In the genomic region with DNA sequence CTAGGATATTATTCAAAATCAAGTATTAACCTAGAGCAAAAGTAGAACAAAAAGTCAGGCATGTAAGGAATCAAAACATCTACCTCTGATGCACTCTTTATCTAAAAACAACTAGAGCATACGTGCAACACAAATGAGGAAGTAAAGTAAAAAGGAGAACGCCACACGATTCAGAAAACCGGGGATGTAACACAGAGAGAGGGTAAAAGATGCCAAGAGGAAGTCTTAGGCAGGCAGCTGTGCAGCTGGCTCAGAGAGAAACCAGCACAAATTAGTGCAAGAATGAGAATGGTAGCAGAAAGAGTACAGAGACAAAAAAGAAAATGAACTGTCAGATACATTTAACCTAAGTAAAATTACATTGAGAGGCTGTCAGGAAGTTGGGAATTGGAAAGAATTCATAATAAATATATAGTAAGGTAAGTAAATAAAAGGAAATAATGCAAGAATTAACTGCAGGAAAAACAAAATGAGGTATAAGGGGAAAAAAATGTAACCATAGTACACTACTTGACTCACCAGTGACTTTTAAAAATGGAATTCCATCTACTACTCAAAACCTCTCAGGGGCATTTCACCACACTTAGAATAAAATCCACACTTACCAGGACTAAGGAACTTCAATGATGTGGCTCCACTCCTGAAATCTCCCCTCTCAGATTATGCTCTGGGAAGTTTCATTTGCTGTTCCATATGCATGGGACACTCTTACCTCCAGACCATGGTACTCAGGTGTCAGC, we compare ENCODE assay signal across 1 cellular context.
TF ChIP-seq lines count a peak whose summit lies in the region.

No MANE protein-coding gene starts in this region.

TF ChIP-seq in GM12878, 131 proteins besides CTCF, POLR2A, EP300 and RAD21 (continued from another document):
- TF ChIP-seq, protein P1, sequence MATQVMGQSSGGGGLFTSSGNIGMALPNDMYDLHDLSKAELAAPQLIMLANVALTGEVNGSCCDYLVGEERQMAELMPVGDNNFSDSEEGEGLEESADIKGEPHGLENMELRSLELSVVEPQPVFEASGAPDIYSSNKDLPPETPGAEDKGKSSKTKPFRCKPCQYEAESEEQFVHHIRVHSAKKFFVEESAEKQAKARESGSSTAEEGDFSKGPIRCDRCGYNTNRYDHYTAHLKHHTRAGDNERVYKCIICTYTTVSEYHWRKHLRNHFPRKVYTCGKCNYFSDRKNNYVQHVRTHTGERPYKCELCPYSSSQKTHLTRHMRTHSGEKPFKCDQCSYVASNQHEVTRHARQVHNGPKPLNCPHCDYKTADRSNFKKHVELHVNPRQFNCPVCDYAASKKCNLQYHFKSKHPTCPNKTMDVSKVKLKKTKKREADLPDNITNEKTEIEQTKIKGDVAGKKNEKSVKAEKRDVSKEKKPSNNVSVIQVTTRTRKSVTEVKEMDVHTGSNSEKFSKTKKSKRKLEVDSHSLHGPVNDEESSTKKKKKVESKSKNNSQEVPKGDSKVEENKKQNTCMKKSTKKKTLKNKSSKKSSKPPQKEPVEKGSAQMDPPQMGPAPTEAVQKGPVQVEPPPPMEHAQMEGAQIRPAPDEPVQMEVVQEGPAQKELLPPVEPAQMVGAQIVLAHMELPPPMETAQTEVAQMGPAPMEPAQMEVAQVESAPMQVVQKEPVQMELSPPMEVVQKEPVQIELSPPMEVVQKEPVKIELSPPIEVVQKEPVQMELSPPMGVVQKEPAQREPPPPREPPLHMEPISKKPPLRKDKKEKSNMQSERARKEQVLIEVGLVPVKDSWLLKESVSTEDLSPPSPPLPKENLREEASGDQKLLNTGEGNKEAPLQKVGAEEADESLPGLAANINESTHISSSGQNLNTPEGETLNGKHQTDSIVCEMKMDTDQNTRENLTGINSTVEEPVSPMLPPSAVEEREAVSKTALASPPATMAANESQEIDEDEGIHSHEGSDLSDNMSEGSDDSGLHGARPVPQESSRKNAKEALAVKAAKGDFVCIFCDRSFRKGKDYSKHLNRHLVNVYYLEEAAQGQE (IDR thresholded peaks at IDR 0.05; ENCODE audit: low read depth, low read length): no peak
- TF ChIP-seq NFXL1 (IDR thresholded peaks at IDR 0.05; ENCODE audit: borderline replicate concordance): no peak
- TF ChIP-seq LARP7 (IDR thresholded peaks at IDR 0.05): no peak
- peak; percentile 70 for TF ChIP-seq EED (IDR thresholded peaks at IDR 0.05; ENCODE audit: low read depth)
- no peak for TF ChIP-seq GATAD2B (conservative IDR thresholded peaks at IDR 0.05; ENCODE audit: low read depth)
- no peak for TF ChIP-seq SUZ12 (IDR thresholded peaks at IDR 0.05; ENCODE audit: unreplicated experiment)
- TF ChIP-seq PML (IDR thresholded peaks at IDR 0.05; ENCODE audit: low read length): no peak
- TF ChIP-seq, protein P2, sequence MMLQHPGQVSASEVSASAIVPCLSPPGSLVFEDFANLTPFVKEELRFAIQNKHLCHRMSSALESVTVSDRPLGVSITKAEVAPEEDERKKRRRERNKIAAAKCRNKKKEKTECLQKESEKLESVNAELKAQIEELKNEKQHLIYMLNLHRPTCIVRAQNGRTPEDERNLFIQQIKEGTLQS (IDR thresholded peaks at IDR 0.05; ENCODE audit: borderline replicate concordance, extremely low read depth, low read depth, low read length): no peak
- no peak for TF ChIP-seq EGR1 (IDR thresholded peaks at IDR 0.05; ENCODE audit: borderline replicate concordance in 1 of 2, low read depth in 2 of 2, low read length in 2 of 2)
- TF ChIP-seq PBX3 (IDR thresholded peaks at IDR 0.05; ENCODE audit: insufficient replicate concordance, low read depth, low read length): no peak
- TF ChIP-seq SIN3A (IDR thresholded peaks at IDR 0.05; ENCODE audit: low read depth, low read length): no peak
- 0 out of 2 replicates have a peak, but pooled peaks have one; percentile 38 for TF ChIP-seq BMI1 (IDR thresholded peaks at IDR 0.05; ENCODE audit: borderline replicate concordance)
- TF ChIP-seq CBFB (IDR thresholded peaks at IDR 0.05; ENCODE audit: low read depth): no peak
- TF ChIP-seq STAT1 (conservative IDR thresholded peaks at IDR 0.05): no peak
- no peak for TF ChIP-seq MEF2A (IDR thresholded peaks at IDR 0.05; ENCODE audit: insufficient read depth, low read depth, low read length)
TF ChIP-seq in GM12878: peak in this region for 28.
